ENCODE assay signal across 14 cellular contexts in genomic region chr6:127192911-127193503, GRCh38.
A peak's percentile ranks its signal among the peaks of the same experiment; 100 is the strongest.
DNase-seq lines count a peak whose midpoint lies in the region; ATAC-seq and TF ChIP-seq lines count a peak whose summit lies in the region.
"Had no signal": no experiment of that assay in that cellular context is flagged by ENCODE, and none has a peak within 500 bp of the region (broad histone marks: within the 10 kb centered on the region; RNA-seq: fewer than 3 reads in every experiment).

No MANE protein-coding gene starts in this region.

- H3K27ac ChIP-seq in IMR-90 (ENCODE audit: insufficient read depth, low read length) (no peak overlapping the region), breast epithelium (peak overlapping the region; percentile 43 to 75), right atrium auricular region (peak overlapping the region; percentile 3 to 42), stomach (peak overlapping the region in 3 of 5 donors; percentile 15 to 38 (median 32))
- H3K27ac ChIP-seq: colonic mucosa had no signal

- no peaks in the 10 kb centered on the region for H3K79me1 ChIP-seq in IMR-90 (ENCODE audit: low read depth in 1 of 2, low read length in 2 of 2)

- no peak overlapping the region for H3K9ac ChIP-seq in IMR-90 (ENCODE audit: low read depth, low read length)

- H2AFZ ChIP-seq in IMR-90 (replicated peaks; ENCODE audit: low read length, poor library complexity): no peak overlapping the region

- in situ Hi-C loops in IMR-90 (cut with MboI; ENCODE audit: low sequenced_read_pairs): no loop called here
- in situ Hi-C loops in G401 (cut with HindIII; ENCODE audit: low sequenced_read_pairs): no loop called here

- intact Hi-C loops in IMR-90 (cut with micrococcal nuclease) (loop anchor here (2.0 to 5.0 kb wide), 3 partner anchors 71 to 1161 kb away; partner anchors contain the start of gene RNF146), breast epithelium (cut with DNase I; ENCODE audit: low total_unique reads) (no loop called here), stomach (cut with DNase I; ENCODE audit: low total_unique reads) (no loop called here)

- no peak for TF ChIP-seq RAD21 in IMR-90 (IDR thresholded peaks at IDR 0.05; ENCODE audit: low read length)

- no peak overlapping the region for H2AK5ac ChIP-seq in IMR-90 (ENCODE audit: low read depth, low read length)

- dilution Hi-C loops in IMR-90 (cut with HindIII; ENCODE audit: low sequenced_read_pairs, unreplicated experiment): no loop called here

- no peak overlapping the region for H4K91ac ChIP-seq in IMR-90 (ENCODE audit: insufficient read depth, low read depth, low read length)

- H3K4ac ChIP-seq in IMR-90 (ENCODE audit: low read depth, low read length): no peak overlapping the region

- CTCF ChIA-PET in IMR-90 (lab: Yijun Ruan, JAX): interaction anchor here (0.7 kb wide), 1 partner anchor 356 kb away, joined by 3 read pairs; no protein-coding TSS in a partner anchor

- no peaks in the 10 kb centered on the region for H3K9me1 ChIP-seq in IMR-90 (ENCODE audit: insufficient read depth, low read length)

- no peak overlapping the region for H3K14ac ChIP-seq in IMR-90 (replicated peaks; ENCODE audit: low read depth, low read length)

- H3K56ac ChIP-seq in IMR-90 (ENCODE audit: extremely low read depth, insufficient read depth, low read length): no peak overlapping the region

- 0 out of 2 replicates have a peak overlapping the region, but pooled peaks have one; percentile 3 for H3K18ac ChIP-seq in IMR-90 (ENCODE audit: low read depth, low read length)

- H4K5ac ChIP-seq in IMR-90 (ENCODE audit: low read depth, low read length): no peak overlapping the region

- no peak overlapping the region for H2BK20ac ChIP-seq in IMR-90 (ENCODE audit: low read depth, low read length)

- H3K9me3 ChIP-seq in IMR-90 (ENCODE audit: control insufficient read depth, insufficient read depth, low read length) (no peaks in the 10 kb centered on the region), breast epithelium (no peaks in the 10 kb centered on the region), right atrium auricular region (no peaks in the 10 kb centered on the region), stomach (no peaks in the 10 kb centered on the region)
- H3K9me3 ChIP-seq: colonic mucosa had no signal

- no CpG with 5 or more reads among the region's 3 CpGs for WGBS in IMR-90 (ENCODE audit: extremely low coverage in 2 of 2, insufficient read length in 1 of 2), 2 experiments
- 54 to 62% (median 59%) methylated on average over 3 of the region's 3 CpGs for WGBS in stomach, 5 donors

- no peak overlapping the region for H4K8ac ChIP-seq in IMR-90 (ENCODE audit: low read depth in 2 of 2, low read length in 2 of 2)

- H4K20me1 ChIP-seq in IMR-90 (ENCODE audit: insufficient read depth, low read length): no peaks in the 10 kb centered on the region

- no TSS peak for BruUV-seq in IMR-90 (replicated peaks; lab: Mats Ljungman, UMichigan)

- no peak overlapping the region for H3K4me2 ChIP-seq in IMR-90 (ENCODE audit: low read depth, low read length)

- no peak for TF ChIP-seq EP300 in stomach (IDR thresholded peaks at IDR 0.05)

- POLR2A ChIA-PET in IMR-90 (lab: Charles Lee; ENCODE audit: unreplicated experiment): no interaction called here

- H3K4me3 ChIP-seq in IMR-90 (ENCODE audit: insufficient read depth, low read depth, low read length): no peak overlapping the region
- no peak overlapping the region for H3K4me3 ChIP-seq in breast epithelium
- no peak overlapping the region for H3K4me3 ChIP-seq in right atrium auricular region
- H3K4me3 ChIP-seq in stomach: no peak overlapping the region
- H3K4me3 ChIP-seq: colonic mucosa had no signal

- no peaks in the 10 kb centered on the region for H3K4me1 ChIP-seq in IMR-90 (ENCODE audit: control insufficient read depth, insufficient read depth, low read length)
- no peaks in the 10 kb centered on the region for H3K4me1 ChIP-seq in breast epithelium
- no peaks in the 10 kb centered on the region for H3K4me1 ChIP-seq in right atrium auricular region
- H3K4me1 ChIP-seq in stomach: peaks cover 0 to 14% (median 12%) of the 10 kb centered on the region in 4 donors
- H3K4me1 ChIP-seq: colonic mucosa had no signal

- H2AK9ac ChIP-seq in IMR-90 (replicated peaks; ENCODE audit: low read depth, low read length, poor library complexity): no peak overlapping the region

- TF ChIP-seq CTCF in IMR-90 (conservative IDR thresholded peaks at IDR 0.05; ENCODE audit: low read depth, low read length) (no peak), breast epithelium (IDR thresholded peaks at IDR 0.05) (peak in 1 of 3 donors; percentile 18), right atrium auricular region (IDR thresholded peaks at IDR 0.05) (no peak), stomach (IDR thresholded peaks at IDR 0.05) (no peak)

- no peak overlapping the region for H2BK5ac ChIP-seq in IMR-90 (ENCODE audit: low read depth, low read length, poor library complexity, severe bottlenecking)

- no peaks in the 10 kb centered on the region for H3K36me3 ChIP-seq in IMR-90 (ENCODE audit: control insufficient read depth, insufficient read depth, low read length)
- H3K36me3 ChIP-seq in breast epithelium: no peaks in the 10 kb centered on the region
- H3K36me3 ChIP-seq in right atrium auricular region: no peaks in the 10 kb centered on the region
- no peaks in the 10 kb centered on the region for H3K36me3 ChIP-seq in stomach
- H3K36me3 ChIP-seq: colonic mucosa had no signal

- peak; percentile 62 for DNase-seq in IMR-90
- DNase-seq in breast epithelium (ENCODE audit: low spot score in 2 of 2): no peak
- no peak for DNase-seq in right atrium auricular region (ENCODE audit: low spot score)
- DNase-seq in stomach: no peak
- no peak for DNase-seq in DMS79 treated with DMSO at 0.1 percent for 48 hours (lab: John Stamatoyannopoulos, UW)
- DNase-seq in G401 (ENCODE audit: low spot score): no peak
- DNase-seq in NCI-H1048 (lab: John Stamatoyannopoulos, UW): no peak
- DNase-seq: activated naive CD4-positive, alpha-beta T cell; colonic mucosa; hippocampal formation; NCI-H1436; stimulated activated CD4-positive, alpha-beta T cell treated with anti-CD3 and anti-CD28 coated beads, Interleukin-15, amount 100 ng/mL, for 24 hours; T-cell had no signal

- no peak overlapping the region for H2BK120ac ChIP-seq in IMR-90 (ENCODE audit: low read depth, low read length)

- H3K23ac ChIP-seq in IMR-90 (ENCODE audit: low read depth, low read length): no peak overlapping the region

- TF ChIP-seq POLR2A in IMR-90 (IDR thresholded peaks at IDR 0.05; ENCODE audit: low read depth, low read length) (no peak), breast epithelium (IDR thresholded peaks at IDR 0.05) (no peak), stomach (IDR thresholded peaks at IDR 0.05) (no peak)

- H3K27me3 ChIP-seq in IMR-90 (ENCODE audit: control insufficient read depth, insufficient read depth, low read length): no peaks in the 10 kb centered on the region
- no peaks in the 10 kb centered on the region for H3K27me3 ChIP-seq in breast epithelium
- no peaks in the 10 kb centered on the region for H3K27me3 ChIP-seq in right atrium auricular region
- no peaks in the 10 kb centered on the region for H3K27me3 ChIP-seq in stomach
- H3K27me3 ChIP-seq: colonic mucosa had no signal

- ATAC-seq in IMR-90 (ENCODE audit: low read depth) (peak; percentile 64), GM18909 (IDR thresholded peaks at IDR 0.05; ENCODE audit: poor library complexity, unreplicated experiment) (no peak)
- ATAC-seq: T-cell had no signal

- no peak overlapping the region for H2BK15ac ChIP-seq in IMR-90 (ENCODE audit: low read depth, low read length)

TF ChIP-seq in IMR-90, 13 proteins besides CTCF, POLR2A, EP300 and RAD21:
- peak; percentile 96 for TF ChIP-seq CEBPB (IDR thresholded peaks at IDR 0.05; ENCODE audit: low read depth, low read length)
- TF ChIP-seq CHD1 (IDR thresholded peaks at IDR 0.05; ENCODE audit: low read depth, low read length): no peak
